In the genomic region with DNA sequence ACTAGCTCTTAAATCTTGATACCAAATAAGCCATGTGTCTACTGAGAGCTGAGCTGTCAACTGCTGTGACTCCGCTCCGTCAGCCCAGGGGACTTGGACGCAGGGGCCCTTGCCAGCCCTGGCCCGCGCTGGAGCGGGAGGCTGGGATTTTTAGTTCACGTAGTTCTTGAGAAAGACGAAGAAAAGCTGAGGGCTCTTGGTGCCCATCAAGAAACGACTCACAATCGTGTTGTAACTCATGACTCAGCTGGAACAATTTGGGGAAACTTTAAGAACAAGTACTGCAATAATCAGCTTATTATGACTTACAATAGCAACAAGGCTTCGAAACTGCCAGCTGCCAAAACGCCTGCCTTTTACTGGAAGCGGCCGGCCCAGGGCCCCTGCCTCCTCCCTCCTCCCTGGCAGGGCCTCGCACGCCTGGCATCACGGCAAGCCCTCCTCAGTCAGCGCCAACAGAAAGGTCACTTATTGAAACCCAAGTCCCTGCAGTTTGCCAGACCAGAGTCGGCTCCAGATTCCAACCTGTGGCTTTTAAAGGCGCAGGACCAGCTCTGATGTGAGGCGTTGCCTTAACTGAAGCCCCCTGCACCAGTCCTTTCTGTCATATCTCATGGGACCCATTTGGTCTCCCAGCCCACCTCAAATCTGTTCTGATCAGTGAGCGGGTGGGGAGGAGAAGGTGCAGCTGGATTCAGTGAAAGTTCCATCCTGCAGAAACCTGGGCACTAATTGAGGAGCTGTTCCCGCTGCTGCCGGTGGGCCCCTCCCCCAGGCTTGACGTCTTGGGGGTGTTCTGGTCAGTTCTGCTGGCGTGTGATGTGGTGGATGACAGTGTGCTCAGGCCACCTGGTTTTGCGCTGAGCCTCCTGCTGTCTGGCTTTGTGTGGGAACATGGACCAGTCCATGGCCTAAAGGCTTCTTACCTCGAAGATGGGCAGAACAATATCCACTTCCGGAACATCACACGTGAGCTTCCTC, we compare ENCODE assay signal across 8 cellular contexts.
DNase-seq lines count a peak whose midpoint lies in the region; ATAC-seq and TF ChIP-seq lines count a peak whose summit lies in the region.

No MANE protein-coding gene starts in this region.

- no peaks in the 10 kb centered on the region for H3K9me3 ChIP-seq in T-helper 17 cell (ENCODE audit: control insufficient read depth, low read length, poor library complexity, severe bottlenecking)
- no peaks in the 10 kb centered on the region for H3K9me3 ChIP-seq in fibroblast of lung (ENCODE audit: control insufficient read depth, insufficient read depth, low read depth, low read length)

- no peak overlapping the region for H3K4me3 ChIP-seq in fibroblast of lung (replicated peaks in 1 of 4; ENCODE audit: control extremely low read depth in 1 of 4, insufficient read depth in 1 of 4, low read depth in 3 of 4, low read length in 4 of 4)

- no peaks in the 10 kb centered on the region for H3K27me3 ChIP-seq in fibroblast of lung (ENCODE audit: control insufficient read depth, insufficient read depth, low read length)

- H3K36me3 Mint-ChIP-seq in T-helper 2 cell treated with Interferon-gamma antibody and Interleukin-4, amounts not matched to agents 5 μg/mL and 100 μg/mL, for 36 hours (ENCODE audit: low read depth), result peaks cover 25% of the 10 kb centered on the region
- H3K36me3 Mint-ChIP-seq in T-helper 17 cell (ENCODE audit: low read depth), result peaks cover 3% of the 10 kb centered on the region
- peaks cover 39% of the 10 kb centered on the region for H3K36me3 Mint-ChIP-seq in nephron (ENCODE audit: low read depth)

- H3K9me3 Mint-ChIP-seq in T-helper 2 cell treated with Interferon-gamma antibody and Interleukin-4, amounts not matched to agents 5 μg/mL and 100 μg/mL, for 36 hours, result no peaks in the 10 kb centered on the region
- H3K9me3 Mint-ChIP-seq in nephron, result no peaks in the 10 kb centered on the region

- TF ChIP-seq CTCF in fibroblast of lung (conservative IDR thresholded peaks at IDR 0.05 in 1 of 2, IDR thresholded peaks at IDR 0.05 in 1 of 2; ENCODE audit: low read depth in 1 of 2, low read length in 2 of 2) (no peak), nephron (IDR thresholded peaks at IDR 0.05; ENCODE audit: unreplicated experiment in 3 of 3) (no peak)

- H3K27me3 Mint-ChIP-seq in T-helper 2 cell treated with Interferon-gamma antibody and Interleukin-4, amounts not matched to agents 5 μg/mL and 100 μg/mL, for 36 hours (ENCODE audit: low read depth), result no peaks in the 10 kb centered on the region
- H3K27me3 Mint-ChIP-seq in T-helper 17 cell (no peaks in the 10 kb centered on the region), nephron (ENCODE audit: low read depth) (no peaks in the 10 kb centered on the region)

- H3K4me1 ChIP-seq in fibroblast of lung (ENCODE audit: control insufficient read depth, extremely low read depth, insufficient read depth, low read length), result peaks cover 15% of the 10 kb centered on the region

- peaks cover 19% of the 10 kb centered on the region for H3K36me3 ChIP-seq in fibroblast of lung (ENCODE audit: control insufficient read depth, insufficient read depth, low read length)

- no peak for ATAC-seq in T-helper 17 cell

- H3K79me2 ChIP-seq in fibroblast of lung (ENCODE audit: control insufficient read depth, insufficient read depth, low read length), result no peaks in the 10 kb centered on the region

- peaks cover 20% of the 10 kb centered on the region for H3K4me1 Mint-ChIP-seq in T-helper 2 cell treated with Interferon-gamma antibody and Interleukin-4, amounts not matched to agents 5 μg/mL and 100 μg/mL, for 36 hours (ENCODE audit: low read depth)
- H3K4me1 Mint-ChIP-seq in T-helper 17 cell (peaks cover 38% of the 10 kb centered on the region), nephron (peaks cover 33% of the 10 kb centered on the region)

- H3K27ac Mint-ChIP-seq in T-helper 2 cell treated with Interferon-gamma antibody and Interleukin-4, amounts not matched to agents 5 μg/mL and 100 μg/mL, for 36 hours, result peak overlapping the region; percentile 68
- H3K27ac Mint-ChIP-seq in T-helper 17 cell (peak overlapping the region; percentile 79), nephron (peak overlapping the region; percentile 62 to 69 (median 65))

- peak overlapping the region; percentile 81 for H3K27ac ChIP-seq in fibroblast of lung (ENCODE audit: insufficient read depth, low read length)

- peak overlapping the region; percentile 31 for H3K9ac ChIP-seq in fibroblast of lung (ENCODE audit: insufficient read depth, low read length)

- H3K4me2 ChIP-seq in fibroblast of lung (ENCODE audit: extremely low read depth, insufficient read depth, low read length), result peak overlapping the region; percentile 59

- no peaks in the 10 kb centered on the region for H4K20me1 ChIP-seq in fibroblast of lung (ENCODE audit: control insufficient read depth, extremely low read depth, insufficient read depth, low read length)

- H3K4me3 Mint-ChIP-seq in T-helper 2 cell treated with Interferon-gamma antibody and Interleukin-4, amounts not matched to agents 5 μg/mL and 100 μg/mL, for 36 hours, result no peak overlapping the region
- peak overlapping the region; percentile 61 for H3K4me3 Mint-ChIP-seq in T-helper 17 cell
- no peak overlapping the region for H3K4me3 Mint-ChIP-seq in nephron

- no peak for DNase-seq in T-helper 2 cell treated with Interferon-gamma antibody and Interleukin-4, amounts not matched to agents 5 μg/mL and 100 μg/mL, for 36 hours (ENCODE audit: low spot score)
- no peak for DNase-seq in T-helper 2 cell
- DNase-seq in T-helper 17 cell, result no peak
- peak; percentile 92 to 98 for DNase-seq in fibroblast of lung (ENCODE audit: low read depth in 2 of 2)
- DNase-seq in iPS-NIHi11 (ENCODE audit: low spot score), result no peak
- DNase-seq in NCI-H2171 treated with DMSO at 0.1 percent for 48 hours (lab: John Stamatoyannopoulos, UW), result no peak
- no peak for DNase-seq in stimulated activated CD4-positive, alpha-beta T cell treated with anti-CD3 and anti-CD28 coated beads, Interleukin-2, amount 100 ng/mL, for 24 hours

- no peak overlapping the region for H2AFZ ChIP-seq in fibroblast of lung (ENCODE audit: low read length)

Comparison
In these comparisons a context has a peak if more than half of its experiments do, and no peak if none do; other contexts are left out.
1. DNase-seq: peak in fibroblast of lung (2 of 2); none in T-helper 2 cell treated with Interferon-gamma antibody and Interleukin-4, amounts not matched to agents 5 μg/mL and 100 μg/mL, for 36 hours (single experiment), T-helper 2 cell (0 of 5), T-helper 17 cell (0 of 3), iPS-NIHi11 (single experiment), NCI-H2171 treated with DMSO at 0.1 percent for 48 hours (single experiment) and stimulated activated CD4-positive, alpha-beta T cell treated with anti-CD3 and anti-CD28 coated beads, Interleukin-2, amount 100 ng/mL, for 24 hours (0 of 2).
2. Peak in every context shown above with its lines, with median percentiles within 50 percentile points of each other: H3K27ac Mint-ChIP-seq.